Comparison of ENCODE assay signal across 24 cellular contexts in the genomic region with DNA sequence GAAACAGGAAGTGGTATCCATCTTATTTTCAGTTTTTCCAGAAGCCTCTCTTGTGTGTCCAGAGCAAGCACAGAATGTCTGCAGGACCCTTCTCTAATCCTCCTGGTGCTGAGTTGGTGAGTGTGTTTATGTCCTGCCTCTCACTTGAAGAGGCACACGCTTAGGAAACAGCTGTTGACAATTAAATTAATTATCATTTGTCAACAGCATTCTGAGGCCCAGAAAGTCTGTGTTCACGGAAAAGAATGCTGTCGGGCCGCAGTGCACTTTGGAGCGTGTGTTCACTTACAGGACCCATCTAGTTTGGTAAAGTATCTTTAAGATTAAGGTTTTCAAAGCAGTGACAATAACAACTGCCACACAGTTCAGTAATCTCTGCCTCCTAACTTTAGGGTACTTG.
A peak's percentile ranks its signal among the peaks of the same experiment; 100 is the strongest.
DNase-seq lines count a peak whose midpoint lies in the region; ATAC-seq, FAIRE-seq and TF ChIP-seq lines count a peak whose summit lies in the region.
"Had no signal": no experiment of that assay in that cellular context is flagged by ENCODE, and none has a peak within 500 bp of the region (broad histone marks: within the 10 kb centered on the region; RNA-seq: fewer than 3 reads in every experiment).

No MANE protein-coding gene starts in this region.

- no peak overlapping the region for H3K18ac ChIP-seq in mesendoderm (ENCODE audit: low read length)

- H3K4me2 ChIP-seq in mesendoderm (ENCODE audit: low read length) (no peak overlapping the region), HepG2 (ENCODE audit: low read depth, low read length) (no peak overlapping the region)

- H3K4me3 ChIP-seq in mesendoderm (ENCODE audit: low read length) (no peak overlapping the region), HepG2 (replicated peaks in 1 of 3; ENCODE audit: insufficient read depth in 1 of 3, low read depth in 2 of 3, low read length in 3 of 3) (no peak overlapping the region)
- H3K4me3 ChIP-seq: colonic mucosa, heart right ventricle, mucosa of descending colon, sigmoid colon had no signal

- TF ChIP-seq CTCF in HepG2 (CRISPR knock-in tag; IDR thresholded peaks at IDR 0.05), result no peak

- intact Hi-C loops in HepG2 (cut with micrococcal nuclease; ENCODE audit: unreplicated experiment), result no loop called here

- peak overlapping the region; percentile 76 for H3K4ac ChIP-seq in mesendoderm (ENCODE audit: low read depth, low read length)

- no peak overlapping the region for H4K8ac ChIP-seq in mesendoderm (ENCODE audit: low read depth, low read length)

- no peak overlapping the region for H3K56ac ChIP-seq in mesendoderm (ENCODE audit: low read length)

- POLR2A ChIA-PET in HepG2 (lab: Yijun Ruan, JAX), result no interaction called here

- TF ChIP-seq POLR2A in HepG2 (IDR thresholded peaks at IDR 0.05; ENCODE audit: insufficient read depth in 1 of 2, low read depth in 2 of 2, low read length in 2 of 2), result no peak

- no peak overlapping the region for H2AK5ac ChIP-seq in mesendoderm (ENCODE audit: low read length)

- no peak for TF ChIP-seq EP300 in HepG2 (IDR thresholded peaks at IDR 0.05; ENCODE audit: low read depth in 2 of 2, low read length in 2 of 2)
- no peak for TF ChIP-seq EP300 in HepG2 (CRISPR knock-in tag; IDR thresholded peaks at IDR 0.05; ENCODE audit: borderline replicate concordance)

- no peak overlapping the region for H3K23ac ChIP-seq in mesendoderm (ENCODE audit: low read length)

- DNase-seq in AG08395 (ENCODE audit: low spot score) (peak; percentile 19), MV-4-11 (lab: John Stamatoyannopoulos, UW) (peak; percentile 9), amniotic epithelial cell (ENCODE audit: low read depth) (peak; percentile 25), mesendoderm (no peak), A172 (ENCODE audit: low spot score) (no peak), HepG2 (ENCODE audit: low spot score) (no peak)
- DNase-seq: activated CD4-positive, alpha-beta memory T cell treated with anti-CD3 and anti-CD28 coated beads, Interleukin-2, amount 10 ng/mL, durations not matched to agents 7 days and 5 days; activated gamma-delta T cell; brain microvascular endothelial cell; CD4-positive, CD25-positive, alpha-beta regulatory T cell; colonic mucosa; endodermal cell; GDM1; heart right ventricle; mucosa of descending colon; NCI-H1092 treated with DMSO at 0.1 percent for 48 hours; NCI-H510A; posterior cingulate gyrus; sigmoid colon; substantia nigra had no signal

- H3K79me2 ChIP-seq in mesendoderm (ENCODE audit: control insufficient read depth, insufficient read depth, low read length) (no peaks in the 10 kb centered on the region), HepG2 (ENCODE audit: insufficient read depth, low read length) (no peaks in the 10 kb centered on the region)

- no peak overlapping the region for H4K5ac ChIP-seq in mesendoderm (ENCODE audit: low read length)

- no peaks in the 10 kb centered on the region for H3K9me3 ChIP-seq in HepG2 (ENCODE audit: low read length)
- H3K9me3 ChIP-seq: colonic mucosa, heart right ventricle, mucosa of descending colon, sigmoid colon had no signal

- H3K27ac ChIP-seq in mesendoderm (ENCODE audit: low read depth, low read length), result no peak overlapping the region
- no peak overlapping the region for H3K27ac ChIP-seq in HepG2 (ENCODE audit: extremely low read length, insufficient read depth, low read length)
- H3K27ac ChIP-seq: brain microvascular endothelial cell, colonic mucosa, heart right ventricle, RWPE1, sigmoid colon had no signal

- no peak overlapping the region for H3K9ac ChIP-seq in mesendoderm (ENCODE audit: low read length)
- H3K9ac ChIP-seq in HepG2 (ENCODE audit: insufficient read depth, low read depth, low read length), result no peak overlapping the region

- H2BK120ac ChIP-seq in mesendoderm (ENCODE audit: low read depth, low read length), result no peak overlapping the region

- no peaks in the 10 kb centered on the region for H3K27me3 ChIP-seq in mesendoderm (ENCODE audit: insufficient read depth, low read length, poor library complexity)
- no peaks in the 10 kb centered on the region for H3K27me3 ChIP-seq in HepG2 (ENCODE audit: control insufficient read depth in 1 of 2, insufficient read depth in 2 of 2, low read length in 2 of 2)
- H3K27me3 ChIP-seq: brain microvascular endothelial cell, colonic mucosa, heart right ventricle, sigmoid colon had no signal

- H2BK5ac ChIP-seq in mesendoderm (ENCODE audit: low read length), result no peak overlapping the region

- no peaks in the 10 kb centered on the region for H3K79me1 ChIP-seq in mesendoderm (ENCODE audit: low read length)

- CTCF ChIA-PET in HepG2 (lab: Yijun Ruan, JAX; ENCODE audit: low intra/inter-chr PET ratio, low total read pairs), result no interaction called here

- in situ Hi-C loops in HepG2 (cut with HindIII; ENCODE audit: extremely low pct_ligation_motif_present, low pct_unique_long_range_greater_than_20kb), result no loop called here

- H3K4me1 ChIP-seq in mesendoderm (ENCODE audit: control insufficient read depth, low read depth, low read length) (no peaks in the 10 kb centered on the region), HepG2 (ENCODE audit: insufficient read depth, low read length) (no peaks in the 10 kb centered on the region)
- H3K4me1 ChIP-seq: colonic mucosa, heart right ventricle, sigmoid colon had no signal

- no TSS peak for BruUV-seq in HepG2 (replicated peaks; lab: Mats Ljungman, UMichigan)

- FAIRE-seq in HepG2 (lab: Jason Lieb, UNC), result no peak
- FAIRE-seq: HTR-8/SVneo had no signal

- WGBS in mesendoderm (ENCODE audit: extremely low coverage, insufficient coverage, low lambda C conversion rate), result no CpG with 5 or more reads among the region's 5 CpGs
- WGBS in HepG2 (ENCODE audit: low lambda C conversion rate), result 7% methylated on average over 5 of the region's 5 CpGs

- H2BK15ac ChIP-seq in mesendoderm (replicated peaks; ENCODE audit: low read depth), result no peak overlapping the region

- TF ChIP-seq RAD21 in HepG2 (CRISPR knock-in tag; IDR thresholded peaks at IDR 0.05), result no peak

- no peaks in the 10 kb centered on the region for H4K20me1 ChIP-seq in HepG2 (ENCODE audit: insufficient read depth, low read length)

- no peak overlapping the region for H2AFZ ChIP-seq in HepG2 (ENCODE audit: low read length)

- no peaks in the 10 kb centered on the region for H3K36me3 ChIP-seq in mesendoderm (ENCODE audit: control insufficient read depth, insufficient read depth, low read length)
- H3K36me3 ChIP-seq in HepG2 (replicated peaks in 1 of 2; ENCODE audit: control insufficient read depth in 1 of 2, insufficient read depth in 2 of 2, low read length in 2 of 2), result no peaks in the 10 kb centered on the region
- H3K36me3 ChIP-seq: brain microvascular endothelial cell, colonic mucosa, heart right ventricle, sigmoid colon had no signal

- ATAC-seq in HG02571 (IDR thresholded peaks at IDR 0.05; ENCODE audit: unreplicated experiment) (no peak), HG03196 (IDR thresholded peaks at IDR 0.05; ENCODE audit: unreplicated experiment) (no peak), HepG2 (no peak)
- ATAC-seq: heart right ventricle, mucosa of descending colon had no signal

TF ChIP-seq in HepG2, 621 proteins besides CTCF, POLR2A, EP300 and RAD21 (continues in another document):
- no peak for TF ChIP-seq ZNF496 (CRISPR knock-in tag; IDR thresholded peaks at IDR 0.05; ENCODE audit: insufficient replicate concordance)
- no peak for TF ChIP-seq ZNF543 (CRISPR knock-in tag; IDR thresholded peaks at IDR 0.05)
- TF ChIP-seq XRCC5 (optimal IDR thresholded peaks at IDR 0.05; ENCODE audit: low read length), result no peak
- TF ChIP-seq ZBTB7B (CRISPR knock-in tag; IDR thresholded peaks at IDR 0.05), result no peak
- TF ChIP-seq, protein P1, sequence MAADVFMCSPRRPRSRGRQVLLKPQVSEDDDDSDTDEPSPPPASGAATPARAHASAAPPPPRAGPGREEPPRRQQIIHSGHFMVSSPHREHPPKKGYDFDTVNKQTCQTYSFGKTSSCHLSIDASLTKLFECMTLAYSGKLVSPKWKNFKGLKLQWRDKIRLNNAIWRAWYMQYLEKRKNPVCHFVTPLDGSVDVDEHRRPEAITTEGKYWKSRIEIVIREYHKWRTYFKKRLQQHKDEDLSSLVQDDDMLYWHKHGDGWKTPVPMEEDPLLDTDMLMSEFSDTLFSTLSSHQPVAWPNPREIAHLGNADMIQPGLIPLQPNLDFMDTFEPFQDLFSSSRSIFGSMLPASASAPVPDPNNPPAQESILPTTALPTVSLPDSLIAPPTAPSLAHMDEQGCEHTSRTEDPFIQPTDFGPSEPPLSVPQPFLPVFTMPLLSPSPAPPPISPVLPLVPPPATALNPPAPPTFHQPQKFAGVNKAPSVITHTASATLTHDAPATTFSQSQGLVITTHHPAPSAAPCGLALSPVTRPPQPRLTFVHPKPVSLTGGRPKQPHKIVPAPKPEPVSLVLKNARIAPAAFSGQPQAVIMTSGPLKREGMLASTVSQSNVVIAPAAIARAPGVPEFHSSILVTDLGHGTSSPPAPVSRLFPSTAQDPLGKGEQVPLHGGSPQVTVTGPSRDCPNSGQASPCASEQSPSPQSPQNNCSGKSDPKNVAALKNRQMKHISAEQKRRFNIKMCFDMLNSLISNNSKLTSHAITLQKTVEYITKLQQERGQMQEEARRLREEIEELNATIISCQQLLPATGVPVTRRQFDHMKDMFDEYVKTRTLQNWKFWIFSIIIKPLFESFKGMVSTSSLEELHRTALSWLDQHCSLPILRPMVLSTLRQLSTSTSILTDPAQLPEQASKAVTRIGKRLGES (CRISPR knock-in tag; IDR thresholded peaks at IDR 0.05; ENCODE audit: borderline replicate concordance), result no peak
- no peak for TF ChIP-seq NR1H2 (CRISPR knock-in tag; IDR thresholded peaks at IDR 0.05; ENCODE audit: borderline replicate concordance, low read depth)
- no peak for TF ChIP-seq PRMT3 (CRISPR knock-in tag; IDR thresholded peaks at IDR 0.05; ENCODE audit: borderline replicate concordance, low read depth)
- TF ChIP-seq, protein P2, sequence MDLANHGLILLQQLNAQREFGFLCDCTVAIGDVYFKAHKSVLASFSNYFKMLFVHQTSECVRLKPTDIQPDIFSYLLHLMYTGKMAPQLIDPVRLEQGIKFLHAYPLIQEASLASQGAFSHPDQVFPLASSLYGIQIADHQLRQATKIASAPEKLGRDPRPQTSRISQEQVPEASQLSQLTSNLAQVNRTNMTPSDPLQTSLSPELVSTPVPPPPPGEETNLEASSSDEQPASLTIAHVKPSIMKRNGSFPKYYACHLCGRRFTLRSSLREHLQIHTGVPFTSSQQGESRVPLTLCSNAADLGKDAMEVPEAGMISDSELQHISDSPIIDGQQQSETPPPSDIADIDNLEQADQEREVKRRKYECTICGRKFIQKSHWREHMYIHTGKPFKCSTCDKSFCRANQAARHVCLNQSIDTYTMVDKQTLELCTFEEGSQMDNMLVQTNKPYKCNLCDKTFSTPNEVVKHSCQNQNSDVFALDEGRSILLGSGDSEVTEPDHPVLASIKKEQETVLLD (CRISPR knock-in tag; IDR thresholded peaks at IDR 0.05; ENCODE audit: low read depth), result no peak
- TF ChIP-seq NFYB (CRISPR knock-in tag; IDR thresholded peaks at IDR 0.05), result no peak
- no peak for TF ChIP-seq ZNF10 (CRISPR knock-in tag; IDR thresholded peaks at IDR 0.05; ENCODE audit: borderline replicate concordance, low read depth)
- TF ChIP-seq GATAD1 (CRISPR knock-in tag; IDR thresholded peaks at IDR 0.05), result no peak
- no peak for TF ChIP-seq SSRP1 (CRISPR knock-in tag; IDR thresholded peaks at IDR 0.05)

Comparison
In these comparisons a context has a peak if more than half of its experiments do, and no peak if none do; other contexts are left out.
1. DNase-seq: peak in AG08395 (single experiment), MV-4-11 (single experiment) and amniotic epithelial cell (single experiment); none in mesendoderm (single experiment), A172 (single experiment) and HepG2 (single experiment).